ENCODE assay signal across 1 cellular context in the genomic region with DNA sequence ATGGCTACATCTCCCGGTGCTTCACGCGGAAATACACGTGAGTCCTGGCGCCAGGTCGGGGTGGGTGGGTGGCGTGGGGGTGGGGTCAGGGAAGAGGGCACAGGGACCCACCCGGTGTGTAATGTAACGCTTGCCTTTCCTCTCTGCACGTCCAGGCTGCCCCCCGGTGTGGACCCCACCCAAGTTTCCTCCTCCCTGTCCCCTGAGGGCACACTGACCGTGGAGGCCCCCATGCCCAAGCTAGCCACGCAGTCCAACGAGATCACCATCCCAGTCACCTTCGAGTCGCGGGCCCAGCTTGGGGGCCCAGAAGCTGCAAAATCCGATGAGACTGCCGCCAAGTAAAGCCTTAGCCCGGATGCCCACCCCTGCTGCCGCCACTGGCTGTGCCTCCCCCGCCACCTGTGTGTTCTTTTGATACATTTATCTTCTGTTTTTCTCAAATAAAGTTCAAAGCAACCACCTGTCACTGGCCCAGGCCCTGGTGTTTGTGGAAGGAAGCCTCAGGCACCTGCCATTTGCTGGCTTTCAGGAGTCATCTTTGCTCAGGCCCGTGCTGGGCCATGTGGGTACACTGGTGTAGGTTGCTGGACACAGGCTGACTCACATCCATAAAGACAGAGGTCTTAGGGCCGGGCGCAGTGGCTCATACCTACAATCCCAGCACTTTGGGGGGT.
TF ChIP-seq lines count a peak whose summit lies in the region.

No MANE protein-coding gene starts in this region.

TF ChIP-seq in HCT116, 20 proteins besides CTCF, POLR2A, EP300 and RAD21:
- no peak for TF ChIP-seq ZFX (IDR thresholded peaks at IDR 0.05)
- TF ChIP-seq SIN3A (IDR thresholded peaks at IDR 0.05; ENCODE audit: low read depth): no peak
- no peak for TF ChIP-seq SP1 (IDR thresholded peaks at IDR 0.05; ENCODE audit: low read depth)
- TF ChIP-seq, protein P1, sequence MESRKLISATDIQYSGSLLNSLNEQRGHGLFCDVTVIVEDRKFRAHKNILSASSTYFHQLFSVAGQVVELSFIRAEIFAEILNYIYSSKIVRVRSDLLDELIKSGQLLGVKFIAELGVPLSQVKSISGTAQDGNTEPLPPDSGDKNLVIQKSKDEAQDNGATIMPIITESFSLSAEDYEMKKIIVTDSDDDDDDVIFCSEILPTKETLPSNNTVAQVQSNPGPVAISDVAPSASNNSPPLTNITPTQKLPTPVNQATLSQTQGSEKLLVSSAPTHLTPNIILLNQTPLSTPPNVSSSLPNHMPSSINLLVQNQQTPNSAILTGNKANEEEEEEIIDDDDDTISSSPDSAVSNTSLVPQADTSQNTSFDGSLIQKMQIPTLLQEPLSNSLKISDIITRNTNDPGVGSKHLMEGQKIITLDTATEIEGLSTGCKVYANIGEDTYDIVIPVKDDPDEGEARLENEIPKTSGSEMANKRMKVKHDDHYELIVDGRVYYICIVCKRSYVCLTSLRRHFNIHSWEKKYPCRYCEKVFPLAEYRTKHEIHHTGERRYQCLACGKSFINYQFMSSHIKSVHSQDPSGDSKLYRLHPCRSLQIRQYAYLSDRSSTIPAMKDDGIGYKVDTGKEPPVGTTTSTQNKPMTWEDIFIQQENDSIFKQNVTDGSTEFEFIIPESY (IDR thresholded peaks at IDR 0.05; ENCODE audit: extremely low read depth, insufficient replicate concordance, low read length): no peak
- TF ChIP-seq YY1 (IDR thresholded peaks at IDR 0.05; ENCODE audit: extremely low read depth, insufficient replicate concordance, low read depth, low read length): no peak
- no peak for TF ChIP-seq ELF1 (IDR thresholded peaks at IDR 0.05; ENCODE audit: borderline replicate concordance, low read depth)
- no peak for TF ChIP-seq EGR1 (IDR thresholded peaks at IDR 0.05; ENCODE audit: low read depth)
- TF ChIP-seq, protein P2, sequence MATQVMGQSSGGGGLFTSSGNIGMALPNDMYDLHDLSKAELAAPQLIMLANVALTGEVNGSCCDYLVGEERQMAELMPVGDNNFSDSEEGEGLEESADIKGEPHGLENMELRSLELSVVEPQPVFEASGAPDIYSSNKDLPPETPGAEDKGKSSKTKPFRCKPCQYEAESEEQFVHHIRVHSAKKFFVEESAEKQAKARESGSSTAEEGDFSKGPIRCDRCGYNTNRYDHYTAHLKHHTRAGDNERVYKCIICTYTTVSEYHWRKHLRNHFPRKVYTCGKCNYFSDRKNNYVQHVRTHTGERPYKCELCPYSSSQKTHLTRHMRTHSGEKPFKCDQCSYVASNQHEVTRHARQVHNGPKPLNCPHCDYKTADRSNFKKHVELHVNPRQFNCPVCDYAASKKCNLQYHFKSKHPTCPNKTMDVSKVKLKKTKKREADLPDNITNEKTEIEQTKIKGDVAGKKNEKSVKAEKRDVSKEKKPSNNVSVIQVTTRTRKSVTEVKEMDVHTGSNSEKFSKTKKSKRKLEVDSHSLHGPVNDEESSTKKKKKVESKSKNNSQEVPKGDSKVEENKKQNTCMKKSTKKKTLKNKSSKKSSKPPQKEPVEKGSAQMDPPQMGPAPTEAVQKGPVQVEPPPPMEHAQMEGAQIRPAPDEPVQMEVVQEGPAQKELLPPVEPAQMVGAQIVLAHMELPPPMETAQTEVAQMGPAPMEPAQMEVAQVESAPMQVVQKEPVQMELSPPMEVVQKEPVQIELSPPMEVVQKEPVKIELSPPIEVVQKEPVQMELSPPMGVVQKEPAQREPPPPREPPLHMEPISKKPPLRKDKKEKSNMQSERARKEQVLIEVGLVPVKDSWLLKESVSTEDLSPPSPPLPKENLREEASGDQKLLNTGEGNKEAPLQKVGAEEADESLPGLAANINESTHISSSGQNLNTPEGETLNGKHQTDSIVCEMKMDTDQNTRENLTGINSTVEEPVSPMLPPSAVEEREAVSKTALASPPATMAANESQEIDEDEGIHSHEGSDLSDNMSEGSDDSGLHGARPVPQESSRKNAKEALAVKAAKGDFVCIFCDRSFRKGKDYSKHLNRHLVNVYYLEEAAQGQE (IDR thresholded peaks at IDR 0.05; ENCODE audit: low read depth): no peak
